ENCODE assay signal across 11 cellular contexts in genomic region chr10:108850138-108850854, GRCh38.
DNase-seq lines count a peak whose midpoint lies in the region; ATAC-seq and TF ChIP-seq lines count a peak whose summit lies in the region.
"Had no signal": no experiment of that assay in that cellular context is flagged by ENCODE, and none has a peak within 500 bp of the region (broad histone marks: within the 10 kb centered on the region; RNA-seq: fewer than 3 reads in every experiment).

No MANE protein-coding gene starts in this region.

- H3K4me1 ChIP-seq in BLaER1 (peaks cover 44% of the 10 kb centered on the region), upper lobe of right lung (no peaks in the 10 kb centered on the region)
- H3K4me1 ChIP-seq: right atrium auricular region had no signal

- H4K20me1 ChIP-seq in BLaER1: no peaks in the 10 kb centered on the region

- H3K36me3 ChIP-seq in BLaER1: no peaks in the 10 kb centered on the region
- H3K36me3 ChIP-seq in upper lobe of right lung: no peaks in the 10 kb centered on the region
- H3K36me3 ChIP-seq: right atrium auricular region had no signal

- DNase-seq in Kasumi-1 (lab: John Stamatoyannopoulos, UW) (peak; percentile 26 to 44), upper lobe of right lung (no peak), NCI-H524 treated with DMSO at 0.1 percent for 48 hours (lab: John Stamatoyannopoulos, UW) (no peak), DMS 273 treated with DMSO at 0.1 percent for 48 hours (lab: John Stamatoyannopoulos, UW) (no peak)
- DNase-seq in activated CD4-positive, alpha-beta T cell treated with anti-CD3 and anti-CD28 coated beads for 1 hour: no peak
- DNase-seq: ACHN, mammary epithelial cell had no signal

- intact Hi-C loops in upper lobe of right lung (cut with DNase I): no loop called here

- no peaks in the 10 kb centered on the region for H3K27me3 ChIP-seq in BLaER1
- no peaks in the 10 kb centered on the region for H3K27me3 ChIP-seq in upper lobe of right lung
- H3K27me3 ChIP-seq: right atrium auricular region had no signal

- H3K9me3 ChIP-seq in BLaER1 (no peaks in the 10 kb centered on the region), upper lobe of right lung (no peaks in the 10 kb centered on the region)
- H3K9me3 ChIP-seq: right atrium auricular region had no signal

- peak overlapping the region; percentile 31 for H3K4me2 ChIP-seq in BLaER1

- no peak for TF ChIP-seq CTCF in upper lobe of right lung (IDR thresholded peaks at IDR 0.05)

- peak overlapping the region; percentile 2; the same call in 1 of the 2 replicates for H3K27ac ChIP-seq in BLaER1
- no peak overlapping the region for H3K27ac ChIP-seq in upper lobe of right lung
- H3K27ac ChIP-seq: right atrium auricular region had no signal

- H3K4me3 ChIP-seq in BLaER1: no peak overlapping the region
- no peak overlapping the region for H3K4me3 ChIP-seq in upper lobe of right lung
- H3K4me3 ChIP-seq: right atrium auricular region had no signal

- ATAC-seq in GM19372 (IDR thresholded peaks at IDR 0.05; ENCODE audit: low read depth, unreplicated experiment): peak; percentile 83
- ATAC-seq in HG02885 (IDR thresholded peaks at IDR 0.05; ENCODE audit: poor library complexity, unreplicated experiment): peak; percentile 86
- no peak for ATAC-seq in upper lobe of right lung

- H3K9ac ChIP-seq in BLaER1: no peak overlapping the region

Comparison
In these comparisons a context has a peak if more than half of its experiments do, and no peak if none do; other contexts are left out.
1. DNase-seq: peak in Kasumi-1 (2 of 2); none in activated CD4-positive, alpha-beta T cell treated with anti-CD3 and anti-CD28 coated beads for 1 hour (single experiment), upper lobe of right lung (single experiment), NCI-H524 treated with DMSO at 0.1 percent for 48 hours (single experiment) and DMS 273 treated with DMSO at 0.1 percent for 48 hours (single experiment).